9 cellular contexts compared by ENCODE assay signal in genomic region chr18:23883277-23883790, GRCh38.
DNase-seq lines count a peak whose midpoint lies in the region; TF ChIP-seq lines count a peak whose summit lies in the region.
"Had no signal": no experiment of that assay in that cellular context is flagged by ENCODE, and none has a peak within 500 bp of the region (broad histone marks: within the 10 kb centered on the region; RNA-seq: fewer than 3 reads in every experiment).

No MANE protein-coding gene starts in this region.

- no peak overlapping the region for H3K4me2 ChIP-seq in neuronal stem cell (ENCODE audit: insufficient read depth, low read length, poor library complexity, severe bottlenecking)

- H3K4me3 ChIP-seq in breast epithelium = no peak overlapping the region
- no peak overlapping the region for H3K4me3 ChIP-seq in neuronal stem cell (ENCODE audit: low read length in 2 of 2)

- H2BK15ac ChIP-seq in neuronal stem cell (ENCODE audit: low read length) = no peak overlapping the region

- H3K4me3 Mint-ChIP-seq in Calu3 (ENCODE audit: low read depth, unreplicated experiment) = no peak overlapping the region

- H4K8ac ChIP-seq in neuronal stem cell (ENCODE audit: low read depth, low read length) = no peak overlapping the region

- H3K79me1 ChIP-seq in neuronal stem cell (ENCODE audit: low read depth, low read length) = no peaks in the 10 kb centered on the region

- no CpG with 5 or more reads among the region's 3 CpGs for WGBS in neuronal stem cell (ENCODE audit: extremely low coverage in 2 of 2, insufficient read length in 2 of 2, insufficient replicate concordance in 1 of 2), 2 donors

- intact Hi-C loops in Calu3 (cut with micrococcal nuclease; ENCODE audit: unreplicated experiment) = no loop called here
- intact Hi-C loops in breast epithelium (cut with DNase I; ENCODE audit: low total_unique reads) = no loop called here

- DNase-seq in Calu3 = no peak
- DNase-seq in NCI-H1694 treated with DMSO at 0.1 percent for 48 hours (lab: John Stamatoyannopoulos, UW) = peak; percentile 14
- DNase-seq in breast epithelium (ENCODE audit: low spot score in 2 of 2) = peak in 1 of 2 donors; percentile 84
- DNase-seq in neuronal stem cell (ENCODE audit: low spot score) = no peak
- no peak for DNase-seq in NCI-H2081 treated with DMSO at 0.1 percent for 48 hours (lab: John Stamatoyannopoulos, UW)
- DNase-seq in amygdala (lab: John Stamatoyannopoulos, UW) = no peak
- no peak for DNase-seq in SIG-M5 (lab: John Stamatoyannopoulos, UW)
- DNase-seq in anterior cingulate cortex (lab: John Stamatoyannopoulos, UW) = no peak
- DNase-seq: DMS 273 treated with DMSO at 0.1 percent for 48 hours had no signal

- no peak overlapping the region for H3K23ac ChIP-seq in neuronal stem cell (ENCODE audit: low read depth, low read length, poor library complexity)

- H2AFZ ChIP-seq in neuronal stem cell (ENCODE audit: low read length) = peak overlapping the region; percentile 45

- no peak for TF ChIP-seq POLR2A in breast epithelium (IDR thresholded peaks at IDR 0.05)

- H2BK12ac ChIP-seq in neuronal stem cell (ENCODE audit: low read length) = no peak overlapping the region

- no peak overlapping the region for H3K14ac ChIP-seq in neuronal stem cell (ENCODE audit: low read length)

- no peak overlapping the region for H3K18ac ChIP-seq in neuronal stem cell (ENCODE audit: low read length)

- H3K4ac ChIP-seq in neuronal stem cell (ENCODE audit: low read length) = no peak overlapping the region

- peak overlapping the region; percentile 64 for H3K27ac Mint-ChIP-seq in Calu3 (ENCODE audit: unreplicated experiment)

- H3K27ac ChIP-seq in breast epithelium (peak overlapping the region; percentile 79 to 94), neuronal stem cell (replicated peaks; ENCODE audit: low read length) (no peak overlapping the region)

- CTCF ChIA-PET in Calu3 (lab: Charles Lee) = no interaction called here

- no peaks in the 10 kb centered on the region for H3K36me3 ChIP-seq in breast epithelium
- no peaks in the 10 kb centered on the region for H3K36me3 ChIP-seq in neuronal stem cell (replicated peaks in 1 of 2; ENCODE audit: control insufficient read depth in 2 of 2, insufficient read depth in 2 of 2, low read length in 2 of 2)

- TF ChIP-seq CTCF in Calu3 (IDR thresholded peaks at IDR 0.05; ENCODE audit: unreplicated experiment) (no peak), breast epithelium (IDR thresholded peaks at IDR 0.05) (no peak)

- H3K27me3 ChIP-seq in breast epithelium = no peaks in the 10 kb centered on the region
- H3K27me3 ChIP-seq in neuronal stem cell (ENCODE audit: control insufficient read depth in 3 of 3, insufficient read depth in 3 of 3, low read depth in 1 of 3, low read length in 3 of 3) = peaks cover 0 to 9% (median 0%) of the 10 kb centered on the region in 3 experiments

- H3K27me3 Mint-ChIP-seq in Calu3 (ENCODE audit: unreplicated experiment) = no peaks in the 10 kb centered on the region

- H2BK120ac ChIP-seq in neuronal stem cell (ENCODE audit: low read depth, low read length) = no peak overlapping the region

- H3K9me3 ChIP-seq in breast epithelium (no peaks in the 10 kb centered on the region), neuronal stem cell (replicated peaks in 1 of 2; ENCODE audit: control insufficient read depth in 2 of 2, insufficient read depth in 1 of 2, low read depth in 1 of 2, low read length in 2 of 2) (no peaks in the 10 kb centered on the region)

- no peak overlapping the region for H4K91ac ChIP-seq in neuronal stem cell (ENCODE audit: low read depth, low read length, poor library complexity)

- H3K9me3 Mint-ChIP-seq in Calu3 (ENCODE audit: low read depth, unreplicated experiment) = no peaks in the 10 kb centered on the region

- peaks cover 68% of the 10 kb centered on the region for H3K36me3 Mint-ChIP-seq in Calu3 (ENCODE audit: insufficient read depth, unreplicated experiment)

- H3K9ac ChIP-seq in neuronal stem cell (ENCODE audit: low read depth, low read length, poor library complexity) = no peak overlapping the region

- no peaks in the 10 kb centered on the region for H3K4me1 ChIP-seq in breast epithelium
- peaks cover 0 to 12% of the 10 kb centered on the region in 2 donors for H3K4me1 ChIP-seq in neuronal stem cell (ENCODE audit: control insufficient read depth in 2 of 2, insufficient read depth in 1 of 2, low read depth in 1 of 2, low read length in 2 of 2)

- BruUV-seq in Calu3 (replicated peaks; lab: Mats Ljungman, UMichigan) = no TSS peak

- no peak overlapping the region for H2BK5ac ChIP-seq in neuronal stem cell (ENCODE audit: low read length)

- H2AK5ac ChIP-seq in neuronal stem cell (ENCODE audit: low read depth, low read length) = no peak overlapping the region

- peaks cover 32% of the 10 kb centered on the region for H3K4me1 Mint-ChIP-seq in Calu3 (ENCODE audit: low read depth, unreplicated experiment)
